Comparison of ENCODE assay signal across 19 cellular contexts in genomic region chr11:65931773-65932557, GRCh38. TPM values are rescaled to one million over a fixed set of nuclear protein-coding genes. Genes with fewer than 3 reads are reported as not detected.
DNase-seq lines count a peak whose midpoint lies in the region; ATAC-seq and TF ChIP-seq lines count a peak whose summit lies in the region.
"Had no signal": no experiment of that assay in that cellular context is flagged by ENCODE, and none has a peak within 500 bp of the region (broad histone marks: within the 10 kb centered on the region; RNA-seq: fewer than 3 reads in every experiment).

No MANE protein-coding gene starts in this region.

- no peak overlapping the region for H2AFZ ChIP-seq in PC-3 (ENCODE audit: low read length)

- H3F3A ChIP-seq in PC-3 (ENCODE audit: low read length, unreplicated experiment) = no peaks in the 10 kb centered on the region

- H3K36me3 ChIP-seq in PC-3 (ENCODE audit: low read depth, low read length) = no peaks in the 10 kb centered on the region

- TF ChIP-seq CTCF in PC-3 (conservative IDR thresholded peaks at IDR 0.05; ENCODE audit: low read depth, low read length) (no peak), choroid plexus epithelial cell (conservative IDR thresholded peaks at IDR 0.05; ENCODE audit: low read depth, low read length) (no peak), osteocyte (IDR thresholded peaks at IDR 0.05) (peak; percentile 18)

- peaks cover 36% of the 10 kb centered on the region for H3K4me1 Mint-ChIP-seq in activated CD4-positive, alpha-beta T cell treated with anti-CD3 and anti-CD28 coated beads, Interleukin-2, amount 10 ng/mL, durations not matched to agents 24 days and 14 days
- H3K4me1 Mint-ChIP-seq in osteocyte (ENCODE audit: unreplicated experiment) = peaks cover 9% of the 10 kb centered on the region

- no peaks in the 10 kb centered on the region for H3K4me1 ChIP-seq in PC-3 (ENCODE audit: insufficient read depth, low read length)
- H3K4me1 ChIP-seq: Caco-2 had no signal

- peak overlapping the region; percentile 75 for H3K27ac Mint-ChIP-seq in activated CD4-positive, alpha-beta T cell treated with anti-CD3 and anti-CD28 coated beads, Interleukin-2, amount 10 ng/mL, durations not matched to agents 24 days and 14 days
- no peak overlapping the region for H3K27ac Mint-ChIP-seq in osteocyte (ENCODE audit: unreplicated experiment)

- H3K4me3 ChIP-seq in PC-3 (ENCODE audit: low read length) = no peak overlapping the region
- H3K4me3 ChIP-seq in choroid plexus epithelial cell (ENCODE audit: low read depth, low read length) = no peak overlapping the region
- H3K4me3 ChIP-seq: lung, testis had no signal

- H3K27ac ChIP-seq in PC-3 (ENCODE audit: low read length) = no peak overlapping the region

- no peaks in the 10 kb centered on the region for H3K27me3 ChIP-seq in PC-3 (ENCODE audit: low read length)
- H3K27me3 ChIP-seq: testis had no signal

- no peaks in the 10 kb centered on the region for H4K20me1 ChIP-seq in PC-3 (ENCODE audit: low read length)

- DNase-seq in activated CD4-positive, alpha-beta T cell treated with anti-CD3 and anti-CD28 coated beads, Interleukin-2, amount 10 ng/mL, durations not matched to agents 24 days and 14 days = no peak
- DNase-seq in activated CD4-positive, alpha-beta T cell treated with anti-CD3 and anti-CD28 coated beads for 4 hours = no peak
- DNase-seq in PC-3 = no peak
- DNase-seq in choroid plexus epithelial cell (ENCODE audit: low read depth) = peak; percentile 9
- DNase-seq in osteocyte (ENCODE audit: extremely low spot score, unreplicated experiment) = no peak
- no peak for DNase-seq in hepatic stellate cell (ENCODE audit: low spot score)
- DNase-seq in cerebellum (ENCODE audit: low spot score) = no peak
- DNase-seq: activated T-cell treated with anti-CD3 and anti-CD28 coated beads, Interleukin-2, amount 50 U/mL, for 1 hour; cerebellar nuclear complex; GF-D8; immature natural killer cell; KG1; NCI-H1417 treated with DMSO at 0.1 percent for 48 hours; right cardiac atrium; testis had no signal

- BruUV-seq in PC-3 (replicated peaks; lab: Mats Ljungman, UMichigan) = no TSS peak

- POLR2A ChIA-PET in PC-3 (lab: Charles Lee; ENCODE audit: unreplicated experiment) = interaction anchor here (0.5 kb wide), 1 partner anchor 41 kb away, joined by 3 read pairs; no protein-coding TSS in a partner anchor

- H3K4me2 ChIP-seq in PC-3 (ENCODE audit: low read length) = no peak overlapping the region

- no peaks in the 10 kb centered on the region for H3K9me2 ChIP-seq in PC-3 (replicated peaks; ENCODE audit: low read length)

- no peaks in the 10 kb centered on the region for H3K36me3 Mint-ChIP-seq in activated CD4-positive, alpha-beta T cell treated with anti-CD3 and anti-CD28 coated beads, Interleukin-2, amount 10 ng/mL, durations not matched to agents 24 days and 14 days (ENCODE audit: low read depth)
- H3K36me3 Mint-ChIP-seq in osteocyte (ENCODE audit: unreplicated experiment) = no peaks in the 10 kb centered on the region
- H3K36me3 Mint-ChIP-seq: immature natural killer cell had no signal

- H3K9me3 ChIP-seq in PC-3 (ENCODE audit: low read length) = no peaks in the 10 kb centered on the region
- H3K9me3 ChIP-seq: Caco-2, testis had no signal

- CTCF ChIA-PET in PC-3 (lab: Charles Lee) = interaction anchor here (0.6 to 1.5 kb wide), 3 partner anchors 44 to 85 kb away, joined by 3 to 14 read pairs (median 4); partner anchors contain the start of gene FIBP

- no peaks in the 10 kb centered on the region for H3K27me3 Mint-ChIP-seq in activated CD4-positive, alpha-beta T cell treated with anti-CD3 and anti-CD28 coated beads, Interleukin-2, amount 10 ng/mL, durations not matched to agents 24 days and 14 days
- H3K27me3 Mint-ChIP-seq in osteocyte (ENCODE audit: unreplicated experiment) = no peaks in the 10 kb centered on the region

- peak; percentile 27 for ATAC-seq in PC-3
- no peak for ATAC-seq in HG02870 (IDR thresholded peaks at IDR 0.05; ENCODE audit: unreplicated experiment)
- ATAC-seq: activated CD4-positive, CD25-positive, alpha-beta regulatory T cell treated with anti-CD3 and anti-CD28 coated beads, Interleukin-2, amount 50 U/mL, for 24 hours; right cardiac atrium had no signal

- H3K79me2 ChIP-seq in PC-3 (ENCODE audit: low read length) = no peaks in the 10 kb centered on the region

- intact Hi-C loops in activated CD4-positive, alpha-beta T cell treated with anti-CD3 and anti-CD28 coated beads, Interleukin-2, amount 10 ng/mL, durations not matched to agents 24 days and 14 days (cut with micrococcal nuclease) = no loop called here
- intact Hi-C loops in PC-3 (cut with micrococcal nuclease) = no loop called here

- H3K9ac ChIP-seq in PC-3 (ENCODE audit: low read length) = no peak overlapping the region

- no peak overlapping the region for H3K4me3 Mint-ChIP-seq in activated CD4-positive, alpha-beta T cell treated with anti-CD3 and anti-CD28 coated beads, Interleukin-2, amount 10 ng/mL, durations not matched to agents 24 days and 14 days
- H3K4me3 Mint-ChIP-seq in osteocyte (ENCODE audit: unreplicated experiment) = no peak overlapping the region
- H3K4me3 Mint-ChIP-seq: immature natural killer cell had no signal

- no peaks in the 10 kb centered on the region for H3K9me3 Mint-ChIP-seq in activated CD4-positive, alpha-beta T cell treated with anti-CD3 and anti-CD28 coated beads, Interleukin-2, amount 10 ng/mL, durations not matched to agents 24 days and 14 days
- H3K9me3 Mint-ChIP-seq in osteocyte (ENCODE audit: unreplicated experiment) = no peaks in the 10 kb centered on the region
- H3K9me3 Mint-ChIP-seq: immature natural killer cell had no signal

RNA-seq across cellular contexts. Expression of gene DRAP1, which starts 12.7 kb away (rescaled TPM):
- total RNA-seq in activated CD4-positive, alpha-beta T cell treated with anti-CD3 and anti-CD28 coated beads, Interleukin-2, amount 10 ng/mL, durations not matched to agents 24 days and 14 days = 113 and 117 TPM in 2 replicates
- total RNA-seq in PC-3 (2014; rRNA removed) = 944 and 1,531 TPM in 2 replicates
- 106 and 107 TPM in 2 replicates for total RNA-seq in osteocyte
- total RNA-seq in cerebellum = 28.3 TPM

RNA-seq across cellular contexts. Expression of gene C11orf68, which starts 13.1 kb away (rescaled TPM):
- 20.9 and 21.1 TPM in 2 replicates for total RNA-seq in activated CD4-positive, alpha-beta T cell treated with anti-CD3 and anti-CD28 coated beads, Interleukin-2, amount 10 ng/mL, durations not matched to agents 24 days and 14 days
- total RNA-seq in PC-3 (2014; rRNA removed) = 61.3 and 82.0 TPM in 2 replicates
- total RNA-seq in osteocyte = 81.2 and 83.5 TPM in 2 replicates
- 10.3 TPM for total RNA-seq in cerebellum

RNA-seq across cellular contexts. Expression of gene TSGA10IP, which starts 13.3 kb away (rescaled TPM):
- not detected in 2 replicates for total RNA-seq in activated CD4-positive, alpha-beta T cell treated with anti-CD3 and anti-CD28 coated beads, Interleukin-2, amount 10 ng/mL, durations not matched to agents 24 days and 14 days
- total RNA-seq in PC-3 (2014; rRNA removed) = not detected in 2 replicates
- total RNA-seq in osteocyte = not detected in 2 replicates
- not detected for total RNA-seq in cerebellum
- total RNA-seq: Caco-2, right cardiac atrium had no signal

RNA-seq across cellular contexts. Expression of gene SART1, which starts 29.6 kb away (rescaled TPM):
- 99.1 and 104 TPM in 2 replicates for total RNA-seq in activated CD4-positive, alpha-beta T cell treated with anti-CD3 and anti-CD28 coated beads, Interleukin-2, amount 10 ng/mL, durations not matched to agents 24 days and 14 days
- total RNA-seq in PC-3 (2014; rRNA removed) (240 and 267 TPM in 2 replicates), osteocyte (45.5 and 55.9 TPM in 2 replicates), cerebellum (22.9 TPM)

RNA-seq across cellular contexts. Expression of gene FOSL1, which starts 31.8 kb away (rescaled TPM):
- 32.1 and 32.9 TPM in 2 replicates for total RNA-seq in activated CD4-positive, alpha-beta T cell treated with anti-CD3 and anti-CD28 coated beads, Interleukin-2, amount 10 ng/mL, durations not matched to agents 24 days and 14 days
- total RNA-seq in PC-3 (2014; rRNA removed) (656 and 851 TPM in 2 replicates), osteocyte (37.2 and 38.0 TPM in 2 replicates), cerebellum (not detected)
